Comparison of ENCODE assay signal across 27 cellular contexts in the genomic region with DNA sequence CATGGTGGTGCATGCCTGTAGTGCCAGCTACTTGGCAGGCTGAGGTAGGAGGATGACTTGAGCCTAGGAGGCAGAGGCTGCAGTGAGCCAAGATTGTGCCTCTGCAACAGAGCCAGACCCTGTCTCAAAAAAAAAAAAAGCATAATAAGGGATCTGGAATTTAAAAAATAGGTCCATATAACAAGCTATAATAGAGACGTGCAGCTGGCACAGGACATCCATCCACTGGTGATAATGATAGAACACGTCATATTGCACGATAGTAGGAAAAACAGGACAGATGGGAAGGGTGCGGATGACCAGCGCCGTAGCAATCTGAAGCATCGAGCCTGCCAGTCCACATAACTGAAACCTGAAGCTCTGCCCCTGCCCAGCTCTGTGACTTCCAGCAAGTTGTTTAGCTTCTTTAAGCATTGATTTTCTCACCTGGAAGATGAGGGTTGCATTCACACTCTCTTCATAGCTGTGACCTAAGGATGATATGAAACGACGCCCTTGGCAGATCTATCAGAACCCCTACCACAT.
"Had no signal": no experiment of that assay in that cellular context is flagged by ENCODE, and none has a peak within 500 bp of the region (broad histone marks: within the 10 kb centered on the region; RNA-seq: fewer than 3 reads in every experiment).

No MANE protein-coding gene starts in this region.

- H3K4me3 ChIP-seq: coronary artery, dorsolateral prefrontal cortex had no signal

- H3K27me3 ChIP-seq: dorsolateral prefrontal cortex had no signal

- H3K36me3 ChIP-seq: brain microvascular endothelial cell had no signal

- FAIRE-seq: astrocyte, bronchial epithelial cell, frontal cortex had no signal

- H3K27ac ChIP-seq: brain microvascular endothelial cell, coronary artery, WERI-Rb-1 had no signal

- DNase-seq: activated B cell treated with CpG ODN at 0.5 μM for 24 hours; activated CD4-positive, alpha-beta T cell treated with anti-CD3 and anti-CD28 coated beads for 48 hours; activated CD4-positive, alpha-beta T cell treated with anti-CD3 and anti-CD28 coated beads, Interleukin-2, amount 50 U/mL, for 1 hour; activated CD4-positive, alpha-beta T cell treated with anti-CD3 and anti-CD28 coated beads, Interleukin-2, amount 50 U/mL, for 48 hours; activated CD8-positive, alpha-beta memory T cell treated with anti-CD3 and anti-CD28 coated beads for 24 hours; activated CD8-positive, alpha-beta T cell treated with anti-CD3 and anti-CD28 coated beads for 36 hours; activated effector memory CD4-positive, alpha-beta T cell treated with Interleukin-2 at 50 U/mL for 16 hours; activated gamma-delta T cell treated with Interleukin-2 at 50 U/mL for 16 hours; activated naive CD4-positive, alpha-beta T cell treated with anti-CD3 and anti-CD28 coated beads, Interleukin-2, amount 50 U/mL, for 16 hours; activated naive CD4-positive, alpha-beta T cell treated with Interleukin-2 at 50 U/mL for 16 hours; activated T-cell treated with anti-CD3 and anti-CD28 coated beads, Interleukin-2, amount 50 U/mL, for 4 hours; amniotic stem cell; anterior cingulate cortex; brain microvascular endothelial cell; effector memory CD4-positive, alpha-beta T cell; endodermal cell; foreskin fibroblast; T-helper 9 cell; WERI-Rb-1 had no signal

- ATAC-seq: activated CD4-positive, CD25-positive, alpha-beta regulatory T cell treated with anti-CD3 and anti-CD28 coated beads, Interleukin-2, amount 50 U/mL, for 24 hours; activated CD8-positive, alpha-beta T cell treated with anti-CD3 and anti-CD28 coated beads for 36 hours; activated T-cell treated with anti-CD3 and anti-CD28 coated beads, Interleukin-2, amount 50 U/mL, for 4 hours; activated T-helper 17 cell treated with anti-CD3 and anti-CD28 coated beads, Interleukin-2, amount 50 U/mL, for 72 hours; esophagus mucosa had no signal
